21 cellular contexts compared by ENCODE assay signal in the genomic region with DNA sequence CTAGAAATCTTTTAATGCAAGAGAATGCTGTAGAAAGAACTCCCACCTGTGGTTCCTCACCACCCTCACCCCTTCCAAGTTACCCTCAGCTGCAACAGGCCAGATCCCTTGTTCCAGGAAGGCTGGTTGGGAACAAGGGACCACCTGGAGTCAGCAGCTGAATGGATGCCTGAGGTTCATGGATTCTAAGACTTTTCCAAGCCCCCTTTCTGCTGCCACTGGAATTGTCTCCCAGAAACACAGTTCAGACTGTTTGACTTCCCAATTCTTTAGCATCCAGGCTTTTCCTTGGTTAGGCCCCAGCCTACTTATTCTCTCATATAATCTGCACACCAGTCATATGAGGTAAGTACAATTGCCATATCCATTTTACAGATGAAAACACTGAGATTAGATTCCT. TPM values are rescaled to one million over a fixed set of nuclear protein-coding genes. Genes with fewer than 3 reads are reported as not detected.
DNase-seq lines count a peak whose midpoint lies in the region; ATAC-seq and TF ChIP-seq lines count a peak whose summit lies in the region.
"Had no signal": no experiment of that assay in that cellular context is flagged by ENCODE, and none has a peak within 500 bp of the region (broad histone marks: within the 10 kb centered on the region; RNA-seq: fewer than 3 reads in every experiment).

No MANE protein-coding gene starts in this region.

- no peak overlapping the region for H3K27ac Mint-ChIP-seq in WTC11
- no peak overlapping the region for H3K27ac Mint-ChIP-seq in glutamatergic neuron (ENCODE audit: unreplicated experiment)
- H3K27ac Mint-ChIP-seq: IgD-negative memory B cell had no signal

- no peak for DNase-seq in AG04450 (ENCODE audit: low read depth, low spot score)
- DNase-seq in WTC11 (ENCODE audit: low spot score): no peak
- DNase-seq in glutamatergic neuron: no peak
- DNase-seq in tibial nerve (ENCODE audit: low spot score in 2 of 2): no peak
- DNase-seq in activated CD4-positive, alpha-beta T cell treated with anti-CD3 and anti-CD28 coated beads, Interleukin-2, amount 50 U/mL, for 48 hours: no peak
- DNase-seq in stimulated activated CD4-positive, alpha-beta T cell treated with anti-CD3 and anti-CD28 coated beads, Interleukin-4, amount 100 ng/mL, for 24 hours: no peak
- DNase-seq in NCI-H187 (lab: John Stamatoyannopoulos, UW): no peak
- DNase-seq: 8988T; BE2C; C1 segment of cervical spinal cord; CD4-positive, CD25-positive, alpha-beta regulatory T cell; CD8-positive, alpha-beta memory T cell; COR-L47; DMS 273 treated with DMSO at 0.1 percent for 48 hours; DMS53; DND-41; EL; GM23248 had no signal

- no peak for TF ChIP-seq EP300 in tibial nerve (IDR thresholded peaks at IDR 0.05)

- no peaks in the 10 kb centered on the region for H3K36me3 ChIP-seq in tibial nerve
- H3K36me3 ChIP-seq: BE2C had no signal

- no peak for TF ChIP-seq POLR2A in tibial nerve (IDR thresholded peaks at IDR 0.05)

- TF ChIP-seq CTCF in AG04450 (IDR thresholded peaks at IDR 0.05; ENCODE audit: low read depth, low read length): peak; percentile 18
- no peak for TF ChIP-seq CTCF in WTC11 (IDR thresholded peaks at IDR 0.05)
- peak; percentile 10 for TF ChIP-seq CTCF in glutamatergic neuron (IDR thresholded peaks at IDR 0.05; ENCODE audit: partially characterized antibody, unreplicated experiment)
- TF ChIP-seq CTCF in tibial nerve (IDR thresholded peaks at IDR 0.05): no peak

- no peak overlapping the region for H3K4me3 ChIP-seq in AG04450 (ENCODE audit: low read depth, low read length)
- no peak overlapping the region for H3K4me3 ChIP-seq in tibial nerve
- H3K4me3 ChIP-seq: GM12878, GM23248 had no signal

- POLR2A ChIA-PET in AG04450 (lab: Yijun Ruan, JAX): no interaction called here
- POLR2A ChIA-PET in WTC11 (lab: Charles Lee): interaction anchor here (0.6 kb wide), 1 partner anchor 35 kb away, joined by 6 read pairs; no protein-coding TSS in a partner anchor

- H3K36me3 Mint-ChIP-seq in WTC11: no peaks in the 10 kb centered on the region
- no peaks in the 10 kb centered on the region for H3K36me3 Mint-ChIP-seq in glutamatergic neuron (ENCODE audit: unreplicated experiment)
- H3K36me3 Mint-ChIP-seq: CD4-positive, CD25-positive, alpha-beta regulatory T cell; CD8-positive, alpha-beta memory T cell had no signal

- H3K27me3 ChIP-seq in AG04450 (ENCODE audit: control insufficient read depth, insufficient read depth, low read length): no peaks in the 10 kb centered on the region
- H3K27me3 ChIP-seq in tibial nerve: no peaks in the 10 kb centered on the region
- H3K27me3 ChIP-seq: BE2C had no signal

- CTCF ChIA-PET in AG04450 (lab: Charles Lee): interaction anchor here (0.6 kb wide), 1 partner anchor 58 kb away, joined by 3 read pairs; no protein-coding TSS in a partner anchor
- CTCF ChIA-PET in WTC11 (lab: Charles Lee): interaction anchor here (0.6 to 0.8 kb wide), 2 partner anchors 27 to 330 kb away, joined by 3 to 4 read pairs; no protein-coding TSS in a partner anchor

- H3K4me1 ChIP-seq in tibial nerve: peaks cover 0 to 19% (median 10%) of the 10 kb centered on the region in 4 donors
- H3K4me1 ChIP-seq: BE2C had no signal

- H3K27me3 Mint-ChIP-seq in WTC11 (ENCODE audit: low read depth) (no peaks in the 10 kb centered on the region), glutamatergic neuron (ENCODE audit: unreplicated experiment) (peaks cover 4% of the 10 kb centered on the region)
- H3K27me3 Mint-ChIP-seq: CD8-positive, alpha-beta memory T cell had no signal

- H3K9me3 ChIP-seq in AG04450 (ENCODE audit: control insufficient read depth, insufficient read depth, low read length) (no peaks in the 10 kb centered on the region; the same call in 1 of the 2 replicates), tibial nerve (no peaks in the 10 kb centered on the region)
- H3K9me3 ChIP-seq: BE2C had no signal

- H3K4me1 Mint-ChIP-seq in WTC11 (peaks cover 13% of the 10 kb centered on the region), glutamatergic neuron (ENCODE audit: low read depth, unreplicated experiment) (peaks cover 31% of the 10 kb centered on the region)

- no peak; the same call in 1 of the 2 replicates for ATAC-seq in WTC11
- ATAC-seq: GM12878, HepG2 had no signal

- H3K9me3 Mint-ChIP-seq in WTC11 (no peaks in the 10 kb centered on the region), glutamatergic neuron (ENCODE audit: unreplicated experiment) (peaks cover 3% of the 10 kb centered on the region)
- H3K9me3 Mint-ChIP-seq: CD4-positive, CD25-positive, alpha-beta regulatory T cell; CD8-positive, alpha-beta memory T cell; IgD-negative memory B cell had no signal

- no peak overlapping the region for H3K4me3 Mint-ChIP-seq in WTC11
- no peak overlapping the region for H3K4me3 Mint-ChIP-seq in glutamatergic neuron (ENCODE audit: unreplicated experiment)

- no peak overlapping the region for H3K27ac ChIP-seq in AG04450 (ENCODE audit: low read depth, low read length)
- H3K27ac ChIP-seq in tibial nerve: peak overlapping the region; percentile 70 to 86 (median 82)
- H3K27ac ChIP-seq: GM23248 had no signal

TF ChIP-seq in WTC11, 78 proteins besides CTCF, POLR2A, EP300 and RAD21:
- TF ChIP-seq SMAD4 (CRISPR knock-in tag; IDR thresholded peaks at IDR 0.05): no peak
- TF ChIP-seq, protein P1, sequence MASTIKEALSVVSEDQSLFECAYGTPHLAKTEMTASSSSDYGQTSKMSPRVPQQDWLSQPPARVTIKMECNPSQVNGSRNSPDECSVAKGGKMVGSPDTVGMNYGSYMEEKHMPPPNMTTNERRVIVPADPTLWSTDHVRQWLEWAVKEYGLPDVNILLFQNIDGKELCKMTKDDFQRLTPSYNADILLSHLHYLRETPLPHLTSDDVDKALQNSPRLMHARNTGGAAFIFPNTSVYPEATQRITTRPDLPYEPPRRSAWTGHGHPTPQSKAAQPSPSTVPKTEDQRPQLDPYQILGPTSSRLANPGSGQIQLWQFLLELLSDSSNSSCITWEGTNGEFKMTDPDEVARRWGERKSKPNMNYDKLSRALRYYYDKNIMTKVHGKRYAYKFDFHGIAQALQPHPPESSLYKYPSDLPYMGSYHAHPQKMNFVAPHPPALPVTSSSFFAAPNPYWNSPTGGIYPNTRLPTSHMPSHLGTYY (CRISPR knock-in tag; IDR thresholded peaks at IDR 0.05): no peak
- TF ChIP-seq, protein P2, sequence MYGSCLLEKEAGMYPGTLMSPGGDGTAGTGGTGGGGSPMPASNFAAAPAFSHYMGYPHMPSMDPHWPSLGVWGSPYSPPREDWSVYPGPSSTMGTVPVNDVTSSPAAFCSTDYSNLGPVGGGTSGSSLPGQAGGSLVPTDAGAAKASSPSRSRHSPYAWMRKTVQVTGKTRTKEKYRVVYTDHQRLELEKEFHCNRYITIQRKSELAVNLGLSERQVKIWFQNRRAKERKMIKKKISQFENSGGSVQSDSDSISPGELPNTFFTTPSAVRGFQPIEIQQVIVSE (CRISPR knock-in tag; IDR thresholded peaks at IDR 0.05; ENCODE audit: borderline replicate concordance): no peak
- 0 out of 2 replicates have a peak, but pooled peaks have one; percentile 14 for TF ChIP-seq ZNF423 (CRISPR knock-in tag; IDR thresholded peaks at IDR 0.05)
TF ChIP-seq in WTC11: peak in this region for 1.

RNA-seq across cellular contexts. Expression of a gene that starts 8.0 kb away (rescaled TPM):
- 29.6 and 41.1 TPM in 2 replicates for polyA plus RNA-seq in AG04450 (2011; rRNA removed)
- polyA minus RNA-seq in AG04450 (2011; rRNA and poly(A)+ RNA removed): 74.7 and 85.1 TPM in 2 replicates
- total RNA-seq in WTC11 (2021) (37.1 to 41.7 TPM (median 39.4 TPM) in 3 replicates), glutamatergic neuron (ENCODE audit: unreplicated experiment) (76.2 TPM), tibial nerve (100 to 1,000 TPM; 145 to 393 (median 207) TPM)

RNA-seq across cellular contexts. Expression of a gene that starts 43.7 kb away (rescaled TPM):
- 3.5 and 4.1 TPM in 2 replicates for polyA plus RNA-seq in AG04450 (2011; rRNA removed)
- polyA minus RNA-seq in AG04450 (2011; rRNA and poly(A)+ RNA removed): 3.7 and 7.4 TPM in 2 replicates
- total RNA-seq in WTC11 (2021) (3.8 to 5.4 TPM (median 5.0 TPM) in 3 replicates), glutamatergic neuron (ENCODE audit: unreplicated experiment) (17.9 TPM), tibial nerve (10 to 100 TPM; 12.8 to 23.4 (median 14.0) TPM)

Comparison
In these comparisons a context has a peak if more than half of its experiments do, and no peak if none do; other contexts are left out.
1. CTCF ChIP-seq: peak in AG04450 (single experiment) and glutamatergic neuron (single experiment); none in WTC11 (single experiment) and tibial nerve (0 of 5).